8 cellular contexts compared by ENCODE assay signal in the genomic region with DNA sequence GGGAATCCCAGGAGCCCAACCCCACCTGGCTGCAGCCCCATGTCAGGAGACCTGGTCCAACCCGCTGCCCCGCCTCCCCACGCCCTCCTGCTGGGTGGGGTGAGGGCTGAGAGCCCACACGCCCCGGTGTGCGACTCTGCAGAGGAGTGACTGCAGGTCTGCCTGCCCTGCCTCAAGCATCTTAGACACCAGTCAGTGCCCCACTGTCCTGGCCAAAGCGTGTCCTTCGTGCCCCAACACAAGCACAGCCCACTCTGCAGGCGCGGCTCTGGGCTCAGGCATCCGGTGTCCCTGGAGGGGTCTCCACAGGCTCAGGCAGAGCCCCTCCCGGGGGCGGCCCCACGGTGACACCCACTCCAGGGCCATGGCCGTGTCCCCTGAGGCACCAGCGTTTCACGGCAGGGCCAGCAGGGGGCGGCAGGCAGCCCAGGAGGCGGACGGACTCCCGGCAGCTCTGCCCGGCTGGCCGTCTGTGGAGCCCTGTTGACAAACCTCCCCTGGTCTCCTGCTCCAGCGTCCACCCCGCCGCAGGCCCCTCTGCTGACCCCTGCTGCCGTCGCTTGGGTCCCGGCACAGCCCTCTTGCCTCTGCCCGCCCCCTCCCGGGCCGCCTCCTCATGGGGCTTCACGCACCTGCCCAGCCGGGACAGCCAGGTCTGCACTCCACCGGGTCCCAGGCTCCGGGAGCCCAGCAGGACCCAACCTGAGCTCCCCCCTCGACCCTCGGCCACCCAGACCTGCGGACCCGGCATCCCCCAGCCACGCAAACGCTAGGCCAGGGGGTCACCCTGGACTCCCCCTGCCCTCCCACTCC. TPM values are rescaled to one million over a fixed set of nuclear protein-coding genes. Genes with fewer than 3 reads are reported as not detected.
A peak's percentile ranks its signal among the peaks of the same experiment; 100 is the strongest.
DNase-seq lines count a peak whose midpoint lies in the region; ATAC-seq and TF ChIP-seq lines count a peak whose summit lies in the region.

No MANE protein-coding gene starts in this region.

- TF ChIP-seq POLR2A in suprapubic skin (IDR thresholded peaks at IDR 0.05), result no peak

- TF ChIP-seq CTCF in fibroblast of mammary gland (conservative IDR thresholded peaks at IDR 0.05; ENCODE audit: control insufficient read depth, insufficient read depth, low read depth, low read length), result peak; percentile 65
- TF ChIP-seq CTCF in neutrophil (IDR thresholded peaks at IDR 0.05), result peak; percentile 82
- TF ChIP-seq CTCF in suprapubic skin (IDR thresholded peaks at IDR 0.05), result peak; percentile 34 to 89

- H3K27me3 ChIP-seq in neutrophil (peaks cover 36% of the 10 kb centered on the region), suprapubic skin (peaks cover 45% of the 10 kb centered on the region)

- H3K9me3 Mint-ChIP-seq in activated T-cell treated with anti-CD3 and anti-CD28 coated beads, Interleukin-2, amount 50 U/mL, for 72 hours, result no peaks in the 10 kb centered on the region

- H3K27ac Mint-ChIP-seq in activated T-cell treated with anti-CD3 and anti-CD28 coated beads, Interleukin-2, amount 50 U/mL, for 72 hours, result no peak overlapping the region

- H3K36me3 ChIP-seq in neutrophil (no peaks in the 10 kb centered on the region), suprapubic skin (no peaks in the 10 kb centered on the region)

- peak overlapping the region; percentile 37 to 44 for H3K4me3 Mint-ChIP-seq in activated T-cell treated with anti-CD3 and anti-CD28 coated beads, Interleukin-2, amount 50 U/mL, for 72 hours

- no peaks in the 10 kb centered on the region for H3K36me3 Mint-ChIP-seq in activated T-cell treated with anti-CD3 and anti-CD28 coated beads, Interleukin-2, amount 50 U/mL, for 72 hours (ENCODE audit: insufficient read depth in 2 of 2)

- peaks cover 31% of the 10 kb centered on the region for H3K4me1 Mint-ChIP-seq in activated T-cell treated with anti-CD3 and anti-CD28 coated beads, Interleukin-2, amount 50 U/mL, for 72 hours (ENCODE audit: low read depth)

- TF ChIP-seq EP300 in suprapubic skin (IDR thresholded peaks at IDR 0.05), result no peak

- no peak overlapping the region for H3K4me3 ChIP-seq in fibroblast of mammary gland (ENCODE audit: control insufficient read depth, low read depth, low read length)
- H3K4me3 ChIP-seq in neutrophil (ENCODE audit: low read depth in 1 of 2, low read length in 1 of 2), result peak overlapping the region in 1 of 2 experiments; percentile 28
- H3K4me3 ChIP-seq in suprapubic skin, result peak overlapping the region; percentile 9

- H3K9me3 ChIP-seq in neutrophil (no peaks in the 10 kb centered on the region), suprapubic skin (no peaks in the 10 kb centered on the region)

- H3K4me1 ChIP-seq in neutrophil (ENCODE audit: control insufficient read depth in 1 of 2, insufficient read depth in 1 of 2, low read depth in 1 of 2, low read length in 1 of 2) (peaks cover 0 to 8% of the 10 kb centered on the region in 2 experiments), suprapubic skin (peaks cover 25% of the 10 kb centered on the region)

- no peak overlapping the region for H3K27ac ChIP-seq in neutrophil
- no peak overlapping the region for H3K27ac ChIP-seq in suprapubic skin

- 19% methylated on average over 25 of the region's 42 CpGs for WGBS in suprapubic skin

- peaks cover 5% of the 10 kb centered on the region for H3K27me3 Mint-ChIP-seq in activated T-cell treated with anti-CD3 and anti-CD28 coated beads, Interleukin-2, amount 50 U/mL, for 72 hours (ENCODE audit: low read depth)

- DNase-seq in SHP77 (lab: John Stamatoyannopoulos, UW) (peak; percentile 47 to 51), SHP77 treated with DMSO at 0.1 percent for 48 hours (lab: John Stamatoyannopoulos, UW) (no peak), OCI-M1 (lab: John Stamatoyannopoulos, UW) (peak; percentile 82), fibroblast of mammary gland (ENCODE audit: low read depth) (peak; percentile 30), suprapubic skin (ENCODE audit: low spot score in 2 of 2) (no peak)
- peak; percentile 85 to 89 for DNase-seq in activated T-cell treated with anti-CD3 and anti-CD28 coated beads, Interleukin-2, amount 50 U/mL, for 72 hours

- ATAC-seq in activated T-cell treated with anti-CD3 and anti-CD28 coated beads, Interleukin-2, amount 50 U/mL, for 72 hours (replicated peaks in 1 of 2), result peak; percentile 71 to 73
- no peak for ATAC-seq in HG03159 (IDR thresholded peaks at IDR 0.05; ENCODE audit: unreplicated experiment)

RNA-seq across cellular contexts. Expression of a gene that starts 8.6 kb away (rescaled TPM):
- 100 to 1,000 TPM; 225 to 231 TPM for total RNA-seq in activated T-cell treated with anti-CD3 and anti-CD28 coated beads, Interleukin-2, amount 50 U/mL, for 72 hours
- total RNA-seq in suprapubic skin, result 100 to 1,000 TPM in 3 of 4 donors, 10 to 100 TPM in 1; 72.0 to 165 (median 107) TPM

RNA-seq across cellular contexts. Expression of a gene that starts 32.6 kb away (rescaled TPM):
- 1 to 10 TPM in 1 of 2 donors, under 1 TPM in 1; 0.26 to 1.1 TPM for total RNA-seq in activated T-cell treated with anti-CD3 and anti-CD28 coated beads, Interleukin-2, amount 50 U/mL, for 72 hours
- total RNA-seq in suprapubic skin, result 1 to 10 TPM in 3 of 4 donors, under 1 TPM in 1; 0.87 to 6.2 (median 2.5) TPM

RNA-seq across cellular contexts. Expression of a gene that starts 45.0 kb away (rescaled TPM):
- total RNA-seq in activated T-cell treated with anti-CD3 and anti-CD28 coated beads, Interleukin-2, amount 50 U/mL, for 72 hours, result not detected
- 10 to 100 TPM in 1 of 4 donors, under 1 TPM in 2, not detected in 1; 0.38 to 11.6 (median 0.83) TPM for total RNA-seq in suprapubic skin

RNA-seq across cellular contexts. Expression of a gene that starts 50.8 kb away (rescaled TPM):
- total RNA-seq in activated T-cell treated with anti-CD3 and anti-CD28 coated beads, Interleukin-2, amount 50 U/mL, for 72 hours, result 10 to 100 TPM; 39.1 to 44.8 TPM
- total RNA-seq in suprapubic skin, result 10 to 100 TPM; 48.5 to 70.2 (median 62.1) TPM

RNA-seq across cellular contexts. Expression of a gene that starts 50.9 kb away (rescaled TPM):
- total RNA-seq in activated T-cell treated with anti-CD3 and anti-CD28 coated beads, Interleukin-2, amount 50 U/mL, for 72 hours, result 10 to 100 TPM; 22.1 to 23.8 TPM
- total RNA-seq in suprapubic skin, result 10 to 100 TPM; 53.7 to 84.0 (median 69.5) TPM

Comparison
In these comparisons a context has a peak if more than half of its experiments do, and no peak if none do; other contexts are left out.
1. DNase-seq: peak in SHP77 (2 of 2), OCI-M1 (single experiment), activated T-cell treated with anti-CD3 and anti-CD28 coated beads, Interleukin-2, amount 50 U/mL, for 72 hours (2 of 2) and fibroblast of mammary gland (single experiment); none in SHP77 treated with DMSO at 0.1 percent for 48 hours (single experiment) and suprapubic skin (0 of 2).
2. Peak in every context shown above with its lines, with median percentiles within 50 percentile points of each other: CTCF ChIP-seq.